ENCODE assay signal across 19 cellular contexts in the genomic region with DNA sequence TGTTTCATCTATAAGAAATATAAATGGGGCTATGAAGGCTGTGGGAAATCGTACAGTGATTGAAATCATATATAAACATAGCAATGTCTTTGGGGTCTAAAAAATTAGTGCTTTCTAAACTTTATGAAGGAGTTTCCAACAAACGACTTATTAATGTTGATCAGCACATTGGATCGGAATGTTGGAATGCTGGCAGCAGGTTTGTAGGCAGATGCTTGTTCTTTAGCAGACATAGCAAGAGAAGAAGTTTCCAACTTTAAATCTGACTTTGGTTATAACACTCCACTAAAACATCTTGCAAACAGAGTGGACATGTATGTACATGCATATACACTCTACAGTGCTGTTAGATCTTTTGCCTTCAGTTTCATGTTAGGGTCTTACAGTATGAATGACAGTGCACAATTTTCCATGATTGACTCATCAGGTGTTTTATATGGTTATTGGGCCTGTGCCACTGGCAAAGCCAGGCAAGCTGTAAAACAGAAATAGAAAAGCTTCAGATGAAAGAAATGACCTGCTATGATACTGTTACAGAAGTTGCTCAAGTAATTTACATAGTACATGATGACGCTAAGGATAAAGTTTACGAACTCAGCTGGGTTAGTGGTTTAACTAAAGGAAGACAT. TPM values are rescaled to one million over a fixed set of nuclear protein-coding genes. Genes with fewer than 3 reads are reported as not detected.
DNase-seq lines count a peak whose midpoint lies in the region; ATAC-seq and TF ChIP-seq lines count a peak whose summit lies in the region.
"Had no signal": no experiment of that assay in that cellular context is flagged by ENCODE, and none has a peak within 500 bp of the region (broad histone marks: within the 10 kb centered on the region; RNA-seq: fewer than 3 reads in every experiment).

No MANE protein-coding gene starts in this region.

- H3K27me3 Mint-ChIP-seq in stimulated activated naive B cell treated with anti-CD40 and anti-IgM and Interleukin-4, amounts not matched to agents 10 μg/mL and 1 μg/mL and 100 μg/mL, for 72 hours: no peaks in the 10 kb centered on the region
- H3K27me3 Mint-ChIP-seq in endodermal cell (ENCODE audit: insufficient read depth): no peaks in the 10 kb centered on the region

- peaks cover 0 to 6% of the 10 kb centered on the region in 2 donors for H3K9me3 Mint-ChIP-seq in stimulated activated naive B cell treated with anti-CD40 and anti-IgM and Interleukin-4, amounts not matched to agents 10 μg/mL and 1 μg/mL and 100 μg/mL, for 72 hours
- peaks cover 3% of the 10 kb centered on the region for H3K9me3 Mint-ChIP-seq in endodermal cell
- H3K9me3 Mint-ChIP-seq: activated T-helper 1 cell treated with anti-CD3 and anti-CD28 coated beads, Interleukin-12 subunit alpha, Interleukin-12 subunit beta, Interleukin-2, Interleukin-4 antibody, amounts not matched to agents 30 ng/mL and 10 ng/mL and 1 ng/mL, durations not matched to agents 14 hours and 24 hours and 36 hours had no signal

- no peaks in the 10 kb centered on the region for H3K36me3 ChIP-seq in endodermal cell (ENCODE audit: control insufficient read depth, insufficient read depth, low read length)
- H3K36me3 ChIP-seq: right atrium auricular region had no signal

- WGBS in endodermal cell (ENCODE audit: insufficient coverage in 1 of 2, insufficient read length in 1 of 2), 2 experiments: 97 to 98% methylated on average over 4 to 5 of the region's 5 CpGs

- no peaks in the 10 kb centered on the region for H3K4me1 ChIP-seq in endodermal cell (ENCODE audit: control insufficient read depth, insufficient read depth, low read length)

- no peak for ATAC-seq in stimulated activated naive B cell treated with anti-CD40 and anti-IgM and Interleukin-4, amounts not matched to agents 10 μg/mL and 1 μg/mL and 100 μg/mL, for 72 hours (replicated peaks)
- no peak for ATAC-seq in HG03196 (IDR thresholded peaks at IDR 0.05; ENCODE audit: unreplicated experiment)
- ATAC-seq: GM23338 had no signal

- CTCF ChIA-PET in RWPE1 (lab: Yijun Ruan, JAX): interaction anchor here (0.6 kb wide), 1 partner anchor 98 kb away, joined by 5 read pairs; no protein-coding TSS in a partner anchor

- no peak overlapping the region for H3K9ac ChIP-seq in endodermal cell (ENCODE audit: extremely low read depth, low read length, poor library complexity, severe bottlenecking)

- POLR2A ChIA-PET in RWPE1 (lab: Yijun Ruan, JAX; ENCODE audit: low non-redundant PET): no interaction called here

- no peak for TF ChIP-seq CTCF in RWPE1 (conservative IDR thresholded peaks at IDR 0.05; ENCODE audit: low read depth)
- TF ChIP-seq CTCF in endodermal cell (conservative IDR thresholded peaks at IDR 0.05): no peak

- no peaks in the 10 kb centered on the region for H3K27me3 ChIP-seq in endodermal cell (ENCODE audit: control insufficient read depth, insufficient read depth, low read length, poor library complexity, severe bottlenecking)
- H3K27me3 ChIP-seq: right atrium auricular region had no signal

- H3K4me3 Mint-ChIP-seq in stimulated activated naive B cell treated with anti-CD40 and anti-IgM and Interleukin-4, amounts not matched to agents 10 μg/mL and 1 μg/mL and 100 μg/mL, for 72 hours: no peak overlapping the region
- no peak overlapping the region for H3K4me3 Mint-ChIP-seq in endodermal cell
- H3K4me3 Mint-ChIP-seq: activated CD4-positive, alpha-beta memory T cell treated with anti-CD3 and anti-CD28 coated beads for 36 hours; activated T-helper 1 cell treated with anti-CD3 and anti-CD28 coated beads, Interleukin-12 subunit alpha, Interleukin-12 subunit beta, Interleukin-2, Interleukin-4 antibody, amounts not matched to agents 30 ng/mL and 10 ng/mL and 1 ng/mL, durations not matched to agents 14 hours and 24 hours and 36 hours; GM23338; nephron progenitor cell had no signal

- H3K27ac ChIP-seq in RWPE1 (no peak overlapping the region), endodermal cell (ENCODE audit: low read depth, low read length) (no peak overlapping the region)
- H3K27ac ChIP-seq: coronary artery, PC-9, right atrium auricular region had no signal

- H3K4me3 ChIP-seq in endodermal cell (ENCODE audit: low read length): no peak overlapping the region
- H3K4me3 ChIP-seq: coronary artery, GM23338, PC-9, right atrium auricular region had no signal

- DNase-seq in A172 (ENCODE audit: low spot score) (peak; percentile 15), GM03348 (ENCODE audit: low spot score) (peak; percentile 36), RWPE1 (ENCODE audit: low spot score) (peak; percentile 63), kidney glomerular epithelial cell (lab: John Stamatoyannopoulos, UW) (peak; percentile 29), NCI-H1105 treated with DMSO at 0.1 percent for 48 hours (lab: John Stamatoyannopoulos, UW) (no peak), endodermal cell (no peak)
- no peak for DNase-seq in stimulated activated naive B cell treated with anti-CD40 and anti-IgM and Interleukin-4, amounts not matched to agents 10 μg/mL and 1 μg/mL and 100 μg/mL, for 72 hours
- DNase-seq: activated CD4-positive, alpha-beta memory T cell treated with anti-CD3 and anti-CD28 coated beads for 36 hours; anterior cingulate cortex; hypothalamus; NCI-H510A; nephron progenitor cell; PC-9; stimulated activated CD4-positive, alpha-beta T cell treated with anti-CD3 and anti-CD28 coated beads, Interleukin-2, amount 100 ng/mL, for 24 hours had no signal

- peaks cover 7% of the 10 kb centered on the region for H3K9me3 ChIP-seq in endodermal cell (ENCODE audit: control insufficient read depth, low read length)

- peaks cover 0 to 2% of the 10 kb centered on the region in 2 donors for H3K36me3 Mint-ChIP-seq in stimulated activated naive B cell treated with anti-CD40 and anti-IgM and Interleukin-4, amounts not matched to agents 10 μg/mL and 1 μg/mL and 100 μg/mL, for 72 hours
- no peaks in the 10 kb centered on the region for H3K36me3 Mint-ChIP-seq in endodermal cell (ENCODE audit: low read depth)

- no peak overlapping the region for H3K27ac Mint-ChIP-seq in stimulated activated naive B cell treated with anti-CD40 and anti-IgM and Interleukin-4, amounts not matched to agents 10 μg/mL and 1 μg/mL and 100 μg/mL, for 72 hours
- H3K27ac Mint-ChIP-seq in endodermal cell: no peak overlapping the region
- H3K27ac Mint-ChIP-seq: activated CD4-positive, alpha-beta memory T cell treated with anti-CD3 and anti-CD28 coated beads for 36 hours; activated T-helper 1 cell treated with anti-CD3 and anti-CD28 coated beads, Interleukin-12 subunit alpha, Interleukin-12 subunit beta, Interleukin-2, Interleukin-4 antibody, amounts not matched to agents 30 ng/mL and 10 ng/mL and 1 ng/mL, durations not matched to agents 14 hours and 24 hours and 36 hours; GM23338; nephron progenitor cell had no signal

- H3K4me1 Mint-ChIP-seq in stimulated activated naive B cell treated with anti-CD40 and anti-IgM and Interleukin-4, amounts not matched to agents 10 μg/mL and 1 μg/mL and 100 μg/mL, for 72 hours: peaks cover 14 to 23% of the 10 kb centered on the region in 2 donors
- no peaks in the 10 kb centered on the region for H3K4me1 Mint-ChIP-seq in endodermal cell

RNA-seq across cellular contexts. Expression of gene DHRS7, which starts 14.2 kb away (rescaled TPM):
- total RNA-seq in A172 (2014; rRNA removed; shearing (Covaris generic)): 62.7 and 69.9 TPM in 2 replicates
- 10 to 100 TPM; 37.7 to 42.8 TPM for total RNA-seq in endodermal cell
- 38.6 TPM for polyA plus RNA-seq in endodermal cell (2013, experiment 1 of 2)
- 36.3 TPM for polyA plus RNA-seq in endodermal cell (2013, experiment 2 of 2)

Comparison
In these comparisons a context has a peak if more than half of its experiments do, and no peak if none do; other contexts are left out.
1. DNase-seq: peak in A172 (single experiment), GM03348 (single experiment), RWPE1 (single experiment) and kidney glomerular epithelial cell (single experiment); none in NCI-H1105 treated with DMSO at 0.1 percent for 48 hours (single experiment), stimulated activated naive B cell treated with anti-CD40 and anti-IgM and Interleukin-4, amounts not matched to agents 10 μg/mL and 1 μg/mL and 100 μg/mL, for 72 hours (single experiment) and endodermal cell (single experiment).